Comparison of ENCODE assay signal across 28 cellular contexts in genomic region chr14:77318006-77318553, GRCh38. TPM values are rescaled to one million over a fixed set of nuclear protein-coding genes. Genes with fewer than 3 reads are reported as not detected.
A peak's percentile ranks its signal among the peaks of the same experiment; 100 is the strongest.
DNase-seq lines count a peak whose midpoint lies in the region; TF ChIP-seq lines count a peak whose summit lies in the region.
"Had no signal": no experiment of that assay in that cellular context is flagged by ENCODE, and none has a peak within 500 bp of the region (broad histone marks: within the 10 kb centered on the region; RNA-seq: fewer than 3 reads in every experiment).

No MANE protein-coding gene starts in this region.

- TF ChIP-seq CTCF in breast epithelium (IDR thresholded peaks at IDR 0.05) (no peak), MCF 10A (IDR thresholded peaks at IDR 0.05; ENCODE audit: unreplicated experiment) (no peak), neural crest cell (conservative IDR thresholded peaks at IDR 0.05) (no peak), type B pancreatic cell (conservative IDR thresholded peaks at IDR 0.05) (no peak)

- peaks cover 16 to 36% of the 10 kb centered on the region in 2 donors for H3K4me1 ChIP-seq in breast epithelium

- H3K27ac ChIP-seq in breast epithelium: peak overlapping the region; percentile 83
- H3K27ac ChIP-seq: gastroesophageal sphincter, SK-N-MC, tibial artery had no signal

- no peak for TF ChIP-seq POLR2A in breast epithelium (IDR thresholded peaks at IDR 0.05)

- H3K27me3 Mint-ChIP-seq in MCF 10A (ENCODE audit: insufficient read depth, unreplicated experiment): no peaks in the 10 kb centered on the region
- H3K27me3 Mint-ChIP-seq in neural crest cell (ENCODE audit: low read depth): no peaks in the 10 kb centered on the region
- H3K27me3 Mint-ChIP-seq in type B pancreatic cell: no peaks in the 10 kb centered on the region
- H3K27me3 Mint-ChIP-seq: activated CD8-positive, alpha-beta memory T cell treated with anti-CD3 and anti-CD28 coated beads, Interleukin-2, amount 10 ng/mL, durations not matched to agents 7 days and 5 days; activated naive CD4-positive, alpha-beta T cell treated with anti-CD3 and anti-CD28 coated beads, Interleukin-2, amount 10 ng/mL, durations not matched to agents 7 days and 5 days; B cell; memory B cell; stimulated activated memory B cell treated with anti-CD40 and anti-IgM and Interleukin-4, amounts not matched to agents 10 μg/mL and 1 μg/mL and 100 μg/mL, for 72 hours; T-helper 17 cell had no signal

- POLR2A ChIA-PET in MCF 10A (lab: Yijun Ruan, JAX): interaction anchor here (0.6 kb wide), 1 partner anchor 15 kb away, joined by 3 read pairs; no protein-coding TSS in a partner anchor

- no peaks in the 10 kb centered on the region for H3K36me3 ChIP-seq in breast epithelium
- H3K36me3 ChIP-seq: gastroesophageal sphincter, tibial artery had no signal

- H3K27me3 ChIP-seq in breast epithelium: no peaks in the 10 kb centered on the region
- H3K27me3 ChIP-seq: gastroesophageal sphincter, tibial artery had no signal

- H3K4me1 Mint-ChIP-seq in MCF 10A (ENCODE audit: insufficient read depth, unreplicated experiment) (peaks cover 46% of the 10 kb centered on the region), neural crest cell (peaks cover 67% of the 10 kb centered on the region), type B pancreatic cell (ENCODE audit: unreplicated experiment) (peaks cover 43% of the 10 kb centered on the region)

- H3K4me3 Mint-ChIP-seq in MCF 10A (ENCODE audit: unreplicated experiment) (no peak overlapping the region), neural crest cell (peak overlapping the region; percentile 83), type B pancreatic cell (peak overlapping the region; percentile 42)
- H3K4me3 Mint-ChIP-seq: activated CD8-positive, alpha-beta memory T cell treated with anti-CD3 and anti-CD28 coated beads, Interleukin-2, amount 10 ng/mL, durations not matched to agents 7 days and 5 days; activated naive CD4-positive, alpha-beta T cell treated with anti-CD3 and anti-CD28 coated beads, Interleukin-2, amount 10 ng/mL, durations not matched to agents 7 days and 5 days; B cell; memory B cell; natural killer cell; stimulated activated memory B cell treated with anti-CD40 and anti-IgM and Interleukin-4, amounts not matched to agents 10 μg/mL and 1 μg/mL and 100 μg/mL, for 72 hours; T-helper 17 cell had no signal

- no peak for DNase-seq in breast epithelium (ENCODE audit: low spot score in 2 of 2)
- DNase-seq in MCF 10A (ENCODE audit: unreplicated experiment): no peak
- DNase-seq in foreskin melanocyte: peak; percentile 71
- DNase-seq in neural crest cell (ENCODE audit: low read depth, low spot score): no peak
- DNase-seq in type B pancreatic cell (ENCODE audit: extremely low spot score, unreplicated experiment): no peak
- DNase-seq in iPS-NIHi11 (ENCODE audit: low spot score): no peak
- DNase-seq in GOT3 (lab: John Stamatoyannopoulos, UW): no peak
- no peak for DNase-seq in HuH-7 (ENCODE audit: low spot score)
- DNase-seq: activated CD4-positive, alpha-beta T cell treated with anti-CD3 and anti-CD28 coated beads for 48 hours; activated CD8-positive, alpha-beta memory T cell treated with anti-CD3 and anti-CD28 coated beads, Interleukin-2, amount 10 ng/mL, durations not matched to agents 7 days and 5 days; activated naive CD4-positive, alpha-beta T cell treated with anti-CD3 and anti-CD28 coated beads, Interleukin-2, amount 10 ng/mL, durations not matched to agents 7 days and 5 days; central memory CD4-positive, alpha-beta T cell; COR-L47; natural killer cell; NCI-H1694; NCI-H2171; NCI-H524 treated with DMSO at 0.1 percent for 48 hours; stimulated activated CD4-positive, alpha-beta T cell treated with anti-CD3 and anti-CD28 coated beads, Interleukin-1b, Interleukin-23, amount 100 ng/mL, for 48 hours; T-helper 17 cell; tibial artery had no signal

- H3K9me3 Mint-ChIP-seq in MCF 10A (ENCODE audit: unreplicated experiment) (no peaks in the 10 kb centered on the region), neural crest cell (no peaks in the 10 kb centered on the region), type B pancreatic cell (no peaks in the 10 kb centered on the region)
- H3K9me3 Mint-ChIP-seq: activated naive CD4-positive, alpha-beta T cell treated with anti-CD3 and anti-CD28 coated beads, Interleukin-2, amount 10 ng/mL, durations not matched to agents 7 days and 5 days; memory B cell; natural killer cell; stimulated activated memory B cell treated with anti-CD40 and anti-IgM and Interleukin-4, amounts not matched to agents 10 μg/mL and 1 μg/mL and 100 μg/mL, for 72 hours had no signal

- H3K9me3 ChIP-seq in breast epithelium: no peaks in the 10 kb centered on the region
- H3K9me3 ChIP-seq: gastroesophageal sphincter, tibial artery had no signal

- H3K36me3 Mint-ChIP-seq in MCF 10A (ENCODE audit: insufficient read depth, unreplicated experiment) (no peaks in the 10 kb centered on the region), neural crest cell (ENCODE audit: low read depth) (no peaks in the 10 kb centered on the region), type B pancreatic cell (no peaks in the 10 kb centered on the region)
- H3K36me3 Mint-ChIP-seq: activated CD8-positive, alpha-beta memory T cell treated with anti-CD3 and anti-CD28 coated beads, Interleukin-2, amount 10 ng/mL, durations not matched to agents 7 days and 5 days; activated naive CD4-positive, alpha-beta T cell treated with anti-CD3 and anti-CD28 coated beads, Interleukin-2, amount 10 ng/mL, durations not matched to agents 7 days and 5 days; memory B cell; natural killer cell; stimulated activated memory B cell treated with anti-CD40 and anti-IgM and Interleukin-4, amounts not matched to agents 10 μg/mL and 1 μg/mL and 100 μg/mL, for 72 hours had no signal

- H3K27ac Mint-ChIP-seq in MCF 10A (ENCODE audit: low read depth, unreplicated experiment) (no peak overlapping the region), neural crest cell (ENCODE audit: unreplicated experiment) (peak overlapping the region; percentile 44), type B pancreatic cell (no peak overlapping the region)
- H3K27ac Mint-ChIP-seq: activated CD8-positive, alpha-beta memory T cell treated with anti-CD3 and anti-CD28 coated beads, Interleukin-2, amount 10 ng/mL, durations not matched to agents 7 days and 5 days; activated naive CD4-positive, alpha-beta T cell treated with anti-CD3 and anti-CD28 coated beads, Interleukin-2, amount 10 ng/mL, durations not matched to agents 7 days and 5 days; B cell; memory B cell; natural killer cell; stimulated activated memory B cell treated with anti-CD40 and anti-IgM and Interleukin-4, amounts not matched to agents 10 μg/mL and 1 μg/mL and 100 μg/mL, for 72 hours; T-helper 17 cell had no signal

- no TSS peak for BruUV-seq in MCF 10A (replicated peaks; lab: Mats Ljungman, UMichigan)

- H3K4me3 ChIP-seq in breast epithelium: no peak overlapping the region
- H3K4me3 ChIP-seq: gastroesophageal sphincter, SK-N-MC, tibial artery had no signal

- CTCF ChIA-PET in MCF 10A (lab: Yijun Ruan, JAX): interaction anchor here (3.1 to 6.9 kb wide), 2 partner anchors 17 kb away, joined by 10 to 264 read pairs; no protein-coding TSS in a partner anchor

- intact Hi-C loops in breast epithelium (cut with DNase I; ENCODE audit: low total_unique reads): no loop called here
- intact Hi-C loops in MCF 10A (cut with micrococcal nuclease): loop anchor here (5.0 kb wide), 1 partner anchor 234 kb away; no protein-coding TSS in a partner anchor

RNA-seq across cellular contexts. Expression of gene POMT2, which starts 2.6 kb away (rescaled TPM):
- total RNA-seq in breast epithelium (10 to 100 TPM; 16.8 to 30.3 (median 25.2) TPM), MCF 10A (2022) (32.1 and 33.0 TPM in 2 replicates), neural crest cell (46.0 and 46.8 TPM in 2 replicates), type B pancreatic cell (ENCODE audit: low replicate concordance) (45.4 and 51.5 TPM in 2 replicates)

RNA-seq across cellular contexts. Expression of gene GSTZ1, which starts 2.8 kb away (rescaled TPM):
- total RNA-seq in breast epithelium (10 to 100 TPM; 24.3 to 42.2 (median 32.6) TPM), MCF 10A (2022) (36.8 and 40.1 TPM in 2 replicates), neural crest cell (24.5 and 27.3 TPM in 2 replicates), type B pancreatic cell (ENCODE audit: low replicate concordance) (16.0 and 18.9 TPM in 2 replicates)

RNA-seq across cellular contexts. Expression of gene NGB, which starts 47.1 kb away (rescaled TPM):
- total RNA-seq in breast epithelium (not detected), MCF 10A (2022) (not detected in 2 replicates), neural crest cell (not detected in 2 replicates), type B pancreatic cell (ENCODE audit: low replicate concordance) (not detected in 2 replicates)
- total RNA-seq: A172; activated CD8-positive, alpha-beta memory T cell treated with anti-CD3 and anti-CD28 coated beads, Interleukin-2, amount 10 ng/mL, durations not matched to agents 7 days and 5 days; B cell; natural killer cell; RPMI7951; skeletal muscle tissue; T-helper 17 cell had no signal

RNA-seq across cellular contexts. Expression of gene TMED8, which starts 58.8 kb away (rescaled TPM):
- 10 to 100 TPM in 2 of 3 donors, 1 to 10 TPM in 1; 9.4 to 16.0 (median 14.4) TPM for total RNA-seq in breast epithelium
- total RNA-seq in MCF 10A (2022): 9.3 and 12.9 TPM in 2 replicates
- 19.1 and 20.2 TPM in 2 replicates for total RNA-seq in neural crest cell
- total RNA-seq in type B pancreatic cell (ENCODE audit: low replicate concordance): 17.4 and 17.5 TPM in 2 replicates

RNA-seq across cellular contexts. Expression of gene SAMD15, which starts 59.1 kb away (rescaled TPM):
- total RNA-seq in breast epithelium (1 to 10 TPM in 2 of 3 donors, under 1 TPM in 1; 0.32 to 4.2 (median 2.0) TPM), MCF 10A (2022) (0.81 and 0.86 TPM in 2 replicates), neural crest cell (4.3 and 7.8 TPM in 2 replicates), type B pancreatic cell (ENCODE audit: low replicate concordance) (4.0 and 9.7 TPM in 2 replicates)
- total RNA-seq: skeletal muscle tissue had no signal
